ENCODE assay signal across 1 cellular context in genomic region chr7:22667187-22667561, GRCh38.
TF ChIP-seq lines count a peak whose summit lies in the region.

No MANE protein-coding gene starts in this region.

TF ChIP-seq in H1, 55 proteins besides CTCF, POLR2A, EP300 and RAD21:
- TF ChIP-seq SAP30 (IDR thresholded peaks at IDR 0.05; ENCODE audit: insufficient read depth, insufficient replicate concordance, low read length) (no peak), TAF7 (optimal IDR thresholded peaks at IDR 0.05; ENCODE audit: borderline replicate concordance, low read depth, low read length) (no peak), SP2 (IDR thresholded peaks at IDR 0.05; ENCODE audit: low read length) (no peak), POU5F1 (IDR thresholded peaks at IDR 0.05; ENCODE audit: low read depth, low read length) (no peak), FOSL1 (IDR thresholded peaks at IDR 0.05; ENCODE audit: insufficient read depth, low read depth, low read length) (no peak), JUND (IDR thresholded peaks at IDR 0.05; ENCODE audit: low read length) (no peak), SIN3A (conservative IDR thresholded peaks at IDR 0.05 in 1 of 2, IDR thresholded peaks at IDR 0.05 in 1 of 2; ENCODE audit: low read depth in 1 of 2, low read length in 2 of 2) (no peak), SP4 (IDR thresholded peaks at IDR 0.05; ENCODE audit: low read length) (no peak)
- TF ChIP-seq, protein P1, sequence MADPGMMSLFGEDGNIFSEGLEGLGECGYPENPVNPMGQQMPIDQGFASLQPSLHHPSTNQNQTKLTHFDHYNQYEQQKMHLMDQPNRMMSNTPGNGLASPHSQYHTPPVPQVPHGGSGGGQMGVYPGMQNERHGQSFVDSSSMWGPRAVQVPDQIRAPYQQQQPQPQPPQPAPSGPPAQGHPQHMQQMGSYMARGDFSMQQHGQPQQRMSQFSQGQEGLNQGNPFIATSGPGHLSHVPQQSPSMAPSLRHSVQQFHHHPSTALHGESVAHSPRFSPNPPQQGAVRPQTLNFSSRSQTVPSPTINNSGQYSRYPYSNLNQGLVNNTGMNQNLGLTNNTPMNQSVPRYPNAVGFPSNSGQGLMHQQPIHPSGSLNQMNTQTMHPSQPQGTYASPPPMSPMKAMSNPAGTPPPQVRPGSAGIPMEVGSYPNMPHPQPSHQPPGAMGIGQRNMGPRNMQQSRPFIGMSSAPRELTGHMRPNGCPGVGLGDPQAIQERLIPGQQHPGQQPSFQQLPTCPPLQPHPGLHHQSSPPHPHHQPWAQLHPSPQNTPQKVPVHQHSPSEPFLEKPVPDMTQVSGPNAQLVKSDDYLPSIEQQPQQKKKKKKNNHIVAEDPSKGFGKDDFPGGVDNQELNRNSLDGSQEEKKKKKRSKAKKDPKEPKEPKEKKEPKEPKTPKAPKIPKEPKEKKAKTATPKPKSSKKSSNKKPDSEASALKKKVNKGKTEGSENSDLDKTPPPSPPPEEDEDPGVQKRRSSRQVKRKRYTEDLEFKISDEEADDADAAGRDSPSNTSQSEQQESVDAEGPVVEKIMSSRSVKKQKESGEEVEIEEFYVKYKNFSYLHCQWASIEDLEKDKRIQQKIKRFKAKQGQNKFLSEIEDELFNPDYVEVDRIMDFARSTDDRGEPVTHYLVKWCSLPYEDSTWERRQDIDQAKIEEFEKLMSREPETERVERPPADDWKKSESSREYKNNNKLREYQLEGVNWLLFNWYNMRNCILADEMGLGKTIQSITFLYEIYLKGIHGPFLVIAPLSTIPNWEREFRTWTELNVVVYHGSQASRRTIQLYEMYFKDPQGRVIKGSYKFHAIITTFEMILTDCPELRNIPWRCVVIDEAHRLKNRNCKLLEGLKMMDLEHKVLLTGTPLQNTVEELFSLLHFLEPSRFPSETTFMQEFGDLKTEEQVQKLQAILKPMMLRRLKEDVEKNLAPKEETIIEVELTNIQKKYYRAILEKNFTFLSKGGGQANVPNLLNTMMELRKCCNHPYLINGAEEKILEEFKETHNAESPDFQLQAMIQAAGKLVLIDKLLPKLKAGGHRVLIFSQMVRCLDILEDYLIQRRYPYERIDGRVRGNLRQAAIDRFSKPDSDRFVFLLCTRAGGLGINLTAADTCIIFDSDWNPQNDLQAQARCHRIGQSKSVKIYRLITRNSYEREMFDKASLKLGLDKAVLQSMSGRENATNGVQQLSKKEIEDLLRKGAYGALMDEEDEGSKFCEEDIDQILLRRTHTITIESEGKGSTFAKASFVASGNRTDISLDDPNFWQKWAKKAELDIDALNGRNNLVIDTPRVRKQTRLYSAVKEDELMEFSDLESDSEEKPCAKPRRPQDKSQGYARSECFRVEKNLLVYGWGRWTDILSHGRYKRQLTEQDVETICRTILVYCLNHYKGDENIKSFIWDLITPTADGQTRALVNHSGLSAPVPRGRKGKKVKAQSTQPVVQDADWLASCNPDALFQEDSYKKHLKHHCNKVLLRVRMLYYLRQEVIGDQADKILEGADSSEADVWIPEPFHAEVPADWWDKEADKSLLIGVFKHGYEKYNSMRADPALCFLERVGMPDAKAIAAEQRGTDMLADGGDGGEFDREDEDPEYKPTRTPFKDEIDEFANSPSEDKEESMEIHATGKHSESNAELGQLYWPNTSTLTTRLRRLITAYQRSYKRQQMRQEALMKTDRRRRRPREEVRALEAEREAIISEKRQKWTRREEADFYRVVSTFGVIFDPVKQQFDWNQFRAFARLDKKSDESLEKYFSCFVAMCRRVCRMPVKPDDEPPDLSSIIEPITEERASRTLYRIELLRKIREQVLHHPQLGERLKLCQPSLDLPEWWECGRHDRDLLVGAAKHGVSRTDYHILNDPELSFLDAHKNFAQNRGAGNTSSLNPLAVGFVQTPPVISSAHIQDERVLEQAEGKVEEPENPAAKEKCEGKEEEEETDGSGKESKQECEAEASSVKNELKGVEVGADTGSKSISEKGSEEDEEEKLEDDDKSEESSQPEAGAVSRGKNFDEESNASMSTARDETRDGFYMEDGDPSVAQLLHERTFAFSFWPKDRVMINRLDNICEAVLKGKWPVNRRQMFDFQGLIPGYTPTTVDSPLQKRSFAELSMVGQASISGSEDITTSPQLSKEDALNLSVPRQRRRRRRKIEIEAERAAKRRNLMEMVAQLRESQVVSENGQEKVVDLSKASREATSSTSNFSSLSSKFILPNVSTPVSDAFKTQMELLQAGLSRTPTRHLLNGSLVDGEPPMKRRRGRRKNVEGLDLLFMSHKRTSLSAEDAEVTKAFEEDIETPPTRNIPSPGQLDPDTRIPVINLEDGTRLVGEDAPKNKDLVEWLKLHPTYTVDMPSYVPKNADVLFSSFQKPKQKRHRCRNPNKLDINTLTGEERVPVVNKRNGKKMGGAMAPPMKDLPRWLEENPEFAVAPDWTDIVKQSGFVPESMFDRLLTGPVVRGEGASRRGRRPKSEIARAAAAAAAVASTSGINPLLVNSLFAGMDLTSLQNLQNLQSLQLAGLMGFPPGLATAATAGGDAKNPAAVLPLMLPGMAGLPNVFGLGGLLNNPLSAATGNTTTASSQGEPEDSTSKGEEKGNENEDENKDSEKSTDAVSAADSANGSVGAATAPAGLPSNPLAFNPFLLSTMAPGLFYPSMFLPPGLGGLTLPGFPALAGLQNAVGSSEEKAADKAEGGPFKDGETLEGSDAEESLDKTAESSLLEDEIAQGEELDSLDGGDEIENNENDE (IDR thresholded peaks at IDR 0.05; ENCODE audit: insufficient replicate concordance, low read length) = no peak
